11 cellular contexts compared by ENCODE assay signal in the genomic region with DNA sequence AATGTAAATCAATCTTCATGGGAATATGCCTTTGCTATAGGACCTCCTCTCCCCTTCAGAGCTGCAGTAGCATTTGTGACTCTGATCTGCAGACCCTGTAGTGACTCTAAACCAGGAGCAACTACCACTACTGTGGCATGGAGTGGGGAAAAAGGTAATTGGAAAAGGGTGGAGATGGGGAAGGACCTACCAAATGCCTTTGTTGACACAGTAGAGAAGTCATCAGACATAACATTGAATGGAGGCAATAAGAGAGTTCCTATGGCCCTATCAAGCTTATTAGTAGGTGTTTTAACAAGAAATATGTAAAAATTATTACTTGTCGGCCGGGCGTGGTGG. TPM values are rescaled to one million over a fixed set of nuclear protein-coding genes. Genes with fewer than 3 reads are reported as not detected.
DNase-seq lines count a peak whose midpoint lies in the region; ATAC-seq lines count a peak whose summit lies in the region.
"Had no signal": no experiment of that assay in that cellular context is flagged by ENCODE, and none has a peak within 500 bp of the region (broad histone marks: within the 10 kb centered on the region; RNA-seq: fewer than 3 reads in every experiment).

No MANE protein-coding gene starts in this region.

- H3K27ac Mint-ChIP-seq in naive thymus-derived CD8-positive, alpha-beta T cell = peak overlapping the region in 6 of 10 donors; percentile 4 to 87 (median 74)

- 98% methylated on average over 3 of the region's 3 CpGs for WGBS in right cardiac atrium

- H3K27ac ChIP-seq in right cardiac atrium (ENCODE audit: low read length) = peak overlapping the region; percentile 97
- peak overlapping the region; percentile 38 for H3K27ac ChIP-seq in caudate nucleus (ENCODE audit: low read depth, low read length)

- no peak overlapping the region for H3K4me3 ChIP-seq in right cardiac atrium (ENCODE audit: low read length)

- intact Hi-C loops in right cardiac atrium (cut with DNase I) = no loop called here
- intact Hi-C loops in Right ventricle myocardium superior (cut with DNase I) = no loop called here

- no peaks in the 10 kb centered on the region for H3K27me3 ChIP-seq in right cardiac atrium (ENCODE audit: control insufficient read depth, insufficient read depth)

- H3K27me3 Mint-ChIP-seq in naive thymus-derived CD8-positive, alpha-beta T cell = no peaks in the 10 kb centered on the region

- no peak for DNase-seq in right cardiac atrium
- DNase-seq in Right ventricle myocardium superior = no peak
- peak in 1 of 61 donors; percentile 41 for DNase-seq in caudate nucleus (lab: John Stamatoyannopoulos, UW)
- DNase-seq in naive thymus-derived CD8-positive, alpha-beta T cell = no peak
- DNase-seq in stimulated activated CD8-positive, alpha-beta memory T cell treated with anti-CD3 and anti-CD28 coated beads, Interleukin-4, amount 100 ng/mL, for 48 hours = no peak
- no peak for DNase-seq in NCI-H2171 (lab: John Stamatoyannopoulos, UW)
- DNase-seq: amygdala, COR-L47, NCI-H1436 had no signal

- H3K4me1 ChIP-seq in right cardiac atrium (ENCODE audit: control insufficient read depth, insufficient read depth, low read length) = no peaks in the 10 kb centered on the region

- no peak for ATAC-seq in right cardiac atrium
- no peak for ATAC-seq in Right ventricle myocardium superior (ENCODE audit: poor library complexity)
- ATAC-seq in naive thymus-derived CD8-positive, alpha-beta T cell = no peak
- ATAC-seq in activated CD4-positive, CD25-positive, alpha-beta regulatory T cell treated with anti-CD3 and anti-CD28 coated beads, Interleukin-2, amount 50 U/mL, for 24 hours = no peak
- no peak for ATAC-seq in HG02610 (IDR thresholded peaks at IDR 0.05; ENCODE audit: unreplicated experiment)

- peak overlapping the region in 6 of 10 donors; percentile 8 to 71 (median 52) for H3K4me3 Mint-ChIP-seq in naive thymus-derived CD8-positive, alpha-beta T cell

- no peaks in the 10 kb centered on the region for H3K36me3 Mint-ChIP-seq in naive thymus-derived CD8-positive, alpha-beta T cell

- peaks cover 9 to 54% (median 35%) of the 10 kb centered on the region in 4 donors for H3K4me1 Mint-ChIP-seq in naive thymus-derived CD8-positive, alpha-beta T cell

- no peaks in the 10 kb centered on the region for H3K9me3 Mint-ChIP-seq in naive thymus-derived CD8-positive, alpha-beta T cell

- H3K9me3 ChIP-seq in right cardiac atrium (ENCODE audit: control insufficient read depth, low read length) = no peaks in the 10 kb centered on the region

- POLR2A ChIA-PET in naive thymus-derived CD8-positive, alpha-beta T cell (lab: Charles Lee) = interaction anchor here (0.6 to 3.0 kb wide), 6 partner anchors 7 to 239 kb away, joined by 3 to 18 read pairs (median 3); a partner anchor contains a TSS

RNA-seq across cellular contexts. Expression of a gene that starts 4.7 kb away (rescaled TPM):
- total RNA-seq in right cardiac atrium (100 to 1,000 TPM; 167 to 328 (median 273) TPM), Right ventricle myocardium superior (324 TPM)
- polyA plus RNA-seq in right cardiac atrium = 321 TPM
- total RNA-seq in naive thymus-derived CD8-positive, alpha-beta T cell = 10 to 100 TPM; 54.8 to 56.9 TPM
- 10 to 100 TPM in 2 of 3 donors, 1 to 10 TPM in 1; 6.9 to 17.3 (median 11.4) TPM for polyA plus RNA-seq in naive thymus-derived CD8-positive, alpha-beta T cell

RNA-seq across cellular contexts. Expression of a gene that starts 4.9 kb away (rescaled TPM):
- total RNA-seq in right cardiac atrium = 1 to 10 TPM; 1.6 to 2.8 (median 2.2) TPM
- polyA plus RNA-seq in right cardiac atrium = 2.0 TPM
- total RNA-seq in Right ventricle myocardium superior = 2.0 TPM
- total RNA-seq in naive thymus-derived CD8-positive, alpha-beta T cell = 1 to 10 TPM; 3.5 to 4.0 TPM
- 1 to 10 TPM in 2 of 3 donors, under 1 TPM in 1; 0.56 to 1.6 (median 1.6) TPM for polyA plus RNA-seq in naive thymus-derived CD8-positive, alpha-beta T cell

RNA-seq across cellular contexts. Expression of a gene that starts 7.5 kb away (rescaled TPM):
- total RNA-seq in right cardiac atrium = 100 to 1,000 TPM; 110 to 299 (median 197) TPM
- 114 TPM for polyA plus RNA-seq in right cardiac atrium
- total RNA-seq in Right ventricle myocardium superior = 236 TPM
- 10 to 100 TPM; 39.6 to 42.2 TPM for total RNA-seq in naive thymus-derived CD8-positive, alpha-beta T cell
- 1 to 10 TPM in 2 of 3 donors, under 1 TPM in 1; 0.28 to 1.3 (median 1.2) TPM for polyA plus RNA-seq in naive thymus-derived CD8-positive, alpha-beta T cell

RNA-seq across cellular contexts. Expression of a gene that starts 13.3 kb away (rescaled TPM):
- total RNA-seq in right cardiac atrium (10 to 100 TPM; 22.8 to 27.3 (median 23.8) TPM), Right ventricle myocardium superior (23.0 TPM)
- 27.0 TPM for polyA plus RNA-seq in right cardiac atrium
- total RNA-seq in naive thymus-derived CD8-positive, alpha-beta T cell = 10 to 100 TPM; 28.9 to 31.9 TPM
- polyA plus RNA-seq in naive thymus-derived CD8-positive, alpha-beta T cell = 10 to 100 TPM; 67.1 to 80.3 (median 77.9) TPM

RNA-seq across cellular contexts. Expression of a gene that starts 24.5 kb away (rescaled TPM):
- total RNA-seq in right cardiac atrium (10 to 100 TPM; 21.7 to 30.6 (median 26.9) TPM), Right ventricle myocardium superior (22.1 TPM)
- 14.8 TPM for polyA plus RNA-seq in right cardiac atrium
- 10 to 100 TPM; 37.6 to 40.3 TPM for total RNA-seq in naive thymus-derived CD8-positive, alpha-beta T cell
- 10 to 100 TPM; 27.5 to 37.8 (median 30.3) TPM for polyA plus RNA-seq in naive thymus-derived CD8-positive, alpha-beta T cell
